ENCODE assay signal across 15 cellular contexts in genomic region chr1:14498839-14499238, GRCh38.
"Had no signal": no experiment of that assay in that cellular context is flagged by ENCODE, and none has a peak within 500 bp of the region (broad histone marks: within the 10 kb centered on the region; RNA-seq: fewer than 3 reads in every experiment).

No MANE protein-coding gene starts in this region.

- H3K9me3 Mint-ChIP-seq: endodermal cell; memory B cell; naive thymus-derived CD8-positive, alpha-beta T cell; stimulated activated naive B cell treated with anti-CD40 and anti-IgM and Interleukin-4, amounts not matched to agents 10 μg/mL and 1 μg/mL and 100 μg/mL, for 72 hours had no signal

- ATAC-seq: mucosa of descending colon; naive thymus-derived CD8-positive, alpha-beta T cell; stimulated activated naive B cell treated with anti-CD40 and anti-IgM and Interleukin-4, amounts not matched to agents 10 μg/mL and 1 μg/mL and 100 μg/mL, for 72 hours had no signal

- H3K27me3 ChIP-seq: tibial nerve had no signal

- H3K4me3 ChIP-seq: left ventricle myocardium inferior, mucosa of descending colon, tibial nerve had no signal

- H3K27ac ChIP-seq: left ventricle myocardium inferior, tibial nerve had no signal

- H3K4me1 Mint-ChIP-seq: endodermal cell; memory B cell; naive thymus-derived CD8-positive, alpha-beta T cell; stimulated activated naive B cell treated with anti-CD40 and anti-IgM and Interleukin-4, amounts not matched to agents 10 μg/mL and 1 μg/mL and 100 μg/mL, for 72 hours had no signal

- H3K4me3 Mint-ChIP-seq: endodermal cell; memory B cell; naive thymus-derived CD8-positive, alpha-beta T cell; stimulated activated naive B cell treated with anti-CD40 and anti-IgM and Interleukin-4, amounts not matched to agents 10 μg/mL and 1 μg/mL and 100 μg/mL, for 72 hours had no signal

- H3K36me3 ChIP-seq: left ventricle myocardium inferior, tibial nerve had no signal

- DNase-seq: activated CD4-positive, alpha-beta T cell treated with anti-CD3 and anti-CD28 coated beads for 1 hour; activated CD4-positive, alpha-beta T cell treated with anti-CD3 and anti-CD28 coated beads, Interleukin-2, amount 50 U/mL, for 4 hours; activated naive CD4-positive, alpha-beta T cell treated with Interleukin-2 at 50 U/mL for 16 hours; activated T-cell treated with anti-CD3 and anti-CD28 coated beads for 4 hours; erythroblast; kidney; left ventricle myocardium inferior; mucosa of descending colon; naive thymus-derived CD8-positive, alpha-beta T cell; posterior cingulate gyrus; stimulated activated CD4-positive, alpha-beta T cell treated with anti-CD3 and anti-CD28 coated beads, Interleukin-4, amount 100 ng/mL, for 1 hour; stimulated activated naive B cell treated with anti-CD40 and anti-IgM and Interleukin-4, amounts not matched to agents 10 μg/mL and 1 μg/mL and 100 μg/mL, for 72 hours had no signal

- H3K4me1 ChIP-seq: left ventricle myocardium inferior, tibial nerve had no signal

- H3K27ac Mint-ChIP-seq: endodermal cell; memory B cell; naive thymus-derived CD8-positive, alpha-beta T cell; stimulated activated naive B cell treated with anti-CD40 and anti-IgM and Interleukin-4, amounts not matched to agents 10 μg/mL and 1 μg/mL and 100 μg/mL, for 72 hours had no signal

- H3K36me3 Mint-ChIP-seq: memory B cell; naive thymus-derived CD8-positive, alpha-beta T cell; stimulated activated naive B cell treated with anti-CD40 and anti-IgM and Interleukin-4, amounts not matched to agents 10 μg/mL and 1 μg/mL and 100 μg/mL, for 72 hours had no signal

- H3K9me3 ChIP-seq: left ventricle myocardium inferior, mucosa of descending colon, tibial nerve had no signal
